Comparison of ENCODE assay signal across 17 cellular contexts in the genomic region with DNA sequence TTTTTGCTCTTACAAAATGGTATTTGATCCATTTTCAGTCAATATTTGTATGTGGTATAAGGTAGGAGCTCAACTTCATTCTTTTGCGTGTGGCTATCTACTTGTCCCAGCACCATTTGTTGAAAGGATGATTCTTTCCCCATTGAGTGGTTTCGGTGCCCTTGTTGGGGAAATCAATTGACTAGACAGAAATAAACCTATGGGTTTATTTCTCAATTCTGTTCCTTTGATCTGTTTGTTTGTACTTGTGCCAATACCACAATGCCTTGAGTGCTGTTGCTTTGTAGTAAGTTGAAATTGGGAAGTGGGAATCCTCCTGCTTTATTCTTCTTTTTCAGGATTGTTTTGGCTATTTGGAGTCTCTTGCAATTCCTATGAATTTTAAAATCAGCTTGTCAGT.
"Had no signal": no experiment of that assay in that cellular context is flagged by ENCODE, and none has a peak within 500 bp of the region (broad histone marks: within the 10 kb centered on the region; RNA-seq: fewer than 3 reads in every experiment).

No MANE protein-coding gene starts in this region.

- H3K27me3 ChIP-seq: esophagus muscularis mucosa, pancreas, spleen, tibial nerve, uterus had no signal

- H3K27me3 Mint-ChIP-seq: activated CD4-positive, alpha-beta T cell treated with anti-CD3 and anti-CD28 coated beads for 36 hours; activated naive CD8-positive, alpha-beta T cell had no signal

- H3K36me3 Mint-ChIP-seq: natural killer cell had no signal

- H3K4me3 ChIP-seq: esophagus muscularis mucosa, pancreas, spleen, tibial nerve, uterus had no signal

- ATAC-seq: activated CD4-positive, alpha-beta T cell treated with anti-CD3 and anti-CD28 coated beads for 36 hours; natural killer cell; pancreas had no signal

- H3K4me3 Mint-ChIP-seq: activated CD4-positive, alpha-beta T cell treated with anti-CD3 and anti-CD28 coated beads for 36 hours; activated naive CD8-positive, alpha-beta T cell; immature natural killer cell; natural killer cell had no signal

- H3K27ac ChIP-seq: esophagus muscularis mucosa, pancreas, tibial nerve, uterus had no signal

- DNase-seq: activated CD4-positive, alpha-beta T cell treated with anti-CD3 and anti-CD28 coated beads for 36 hours; activated CD4-positive, alpha-beta T cell treated with anti-CD3 and anti-CD28 coated beads, Interleukin-2, amount 50 U/mL, for 48 hours; activated gamma-delta T cell treated with Interleukin-2 at 50 U/mL for 16 hours; amniotic stem cell; effector CD8-positive, alpha-beta T cell; immature natural killer cell; kidney glomerular epithelial cell; natural killer cell; pancreas; spleen; stimulated activated naive CD4-positive, alpha-beta T cell; substantia nigra; T-helper 2 cell; uterus had no signal

- H3K9me3 ChIP-seq: pancreas, uterus had no signal

- H3K27ac Mint-ChIP-seq: activated CD4-positive, alpha-beta T cell treated with anti-CD3 and anti-CD28 coated beads for 36 hours; activated naive CD8-positive, alpha-beta T cell had no signal

- H3K9me3 Mint-ChIP-seq: immature natural killer cell, natural killer cell had no signal

- H3K4me1 ChIP-seq: esophagus muscularis mucosa, tibial nerve, uterus had no signal

- H3K36me3 ChIP-seq: esophagus muscularis mucosa, pancreas, spleen, tibial nerve, uterus had no signal
